ENCODE assay signal across 1 cellular context in the genomic region with DNA sequence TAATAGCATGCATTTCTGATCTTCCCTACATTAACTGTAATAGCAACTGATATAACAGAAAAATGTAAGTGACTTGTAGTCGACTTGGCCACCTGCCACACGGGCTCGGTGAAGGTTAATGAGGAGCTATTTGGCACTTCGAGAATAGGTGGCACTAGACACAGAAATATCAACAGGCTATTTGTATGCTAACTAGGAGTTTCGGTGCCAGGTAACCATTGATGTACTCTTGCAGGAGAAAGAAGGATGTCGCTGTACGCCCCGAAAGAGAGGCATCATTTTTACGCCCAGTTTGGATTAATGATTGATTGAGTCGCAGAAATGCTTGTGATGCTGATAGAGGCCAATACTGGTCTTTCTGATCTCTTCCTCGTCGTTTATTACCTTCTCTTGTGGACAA.
TF ChIP-seq lines count a peak whose summit lies in the region.

No MANE protein-coding gene starts in this region.

TF ChIP-seq in SK-N-SH, 30 proteins besides CTCF, POLR2A, EP300 and RAD21 (continued from another document):
- TF ChIP-seq NRF1 (IDR thresholded peaks at IDR 0.05; ENCODE audit: low read depth, low read length), result no peak
- TF ChIP-seq, protein P1, sequence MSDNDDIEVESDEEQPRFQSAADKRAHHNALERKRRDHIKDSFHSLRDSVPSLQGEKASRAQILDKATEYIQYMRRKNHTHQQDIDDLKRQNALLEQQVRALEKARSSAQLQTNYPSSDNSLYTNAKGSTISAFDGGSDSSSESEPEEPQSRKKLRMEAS (IDR thresholded peaks at IDR 0.05; ENCODE audit: low read depth), result no peak
- no peak for TF ChIP-seq SMC3 (IDR thresholded peaks at IDR 0.05; ENCODE audit: low read depth, low read length)
- TF ChIP-seq ELF1 (IDR thresholded peaks at IDR 0.05), result no peak
- TF ChIP-seq, protein P2, sequence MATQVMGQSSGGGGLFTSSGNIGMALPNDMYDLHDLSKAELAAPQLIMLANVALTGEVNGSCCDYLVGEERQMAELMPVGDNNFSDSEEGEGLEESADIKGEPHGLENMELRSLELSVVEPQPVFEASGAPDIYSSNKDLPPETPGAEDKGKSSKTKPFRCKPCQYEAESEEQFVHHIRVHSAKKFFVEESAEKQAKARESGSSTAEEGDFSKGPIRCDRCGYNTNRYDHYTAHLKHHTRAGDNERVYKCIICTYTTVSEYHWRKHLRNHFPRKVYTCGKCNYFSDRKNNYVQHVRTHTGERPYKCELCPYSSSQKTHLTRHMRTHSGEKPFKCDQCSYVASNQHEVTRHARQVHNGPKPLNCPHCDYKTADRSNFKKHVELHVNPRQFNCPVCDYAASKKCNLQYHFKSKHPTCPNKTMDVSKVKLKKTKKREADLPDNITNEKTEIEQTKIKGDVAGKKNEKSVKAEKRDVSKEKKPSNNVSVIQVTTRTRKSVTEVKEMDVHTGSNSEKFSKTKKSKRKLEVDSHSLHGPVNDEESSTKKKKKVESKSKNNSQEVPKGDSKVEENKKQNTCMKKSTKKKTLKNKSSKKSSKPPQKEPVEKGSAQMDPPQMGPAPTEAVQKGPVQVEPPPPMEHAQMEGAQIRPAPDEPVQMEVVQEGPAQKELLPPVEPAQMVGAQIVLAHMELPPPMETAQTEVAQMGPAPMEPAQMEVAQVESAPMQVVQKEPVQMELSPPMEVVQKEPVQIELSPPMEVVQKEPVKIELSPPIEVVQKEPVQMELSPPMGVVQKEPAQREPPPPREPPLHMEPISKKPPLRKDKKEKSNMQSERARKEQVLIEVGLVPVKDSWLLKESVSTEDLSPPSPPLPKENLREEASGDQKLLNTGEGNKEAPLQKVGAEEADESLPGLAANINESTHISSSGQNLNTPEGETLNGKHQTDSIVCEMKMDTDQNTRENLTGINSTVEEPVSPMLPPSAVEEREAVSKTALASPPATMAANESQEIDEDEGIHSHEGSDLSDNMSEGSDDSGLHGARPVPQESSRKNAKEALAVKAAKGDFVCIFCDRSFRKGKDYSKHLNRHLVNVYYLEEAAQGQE (IDR thresholded peaks at IDR 0.05; ENCODE audit: low read depth, low read length), result no peak
- TF ChIP-seq JUND (IDR thresholded peaks at IDR 0.05), result no peak
- TF ChIP-seq, protein P3, sequence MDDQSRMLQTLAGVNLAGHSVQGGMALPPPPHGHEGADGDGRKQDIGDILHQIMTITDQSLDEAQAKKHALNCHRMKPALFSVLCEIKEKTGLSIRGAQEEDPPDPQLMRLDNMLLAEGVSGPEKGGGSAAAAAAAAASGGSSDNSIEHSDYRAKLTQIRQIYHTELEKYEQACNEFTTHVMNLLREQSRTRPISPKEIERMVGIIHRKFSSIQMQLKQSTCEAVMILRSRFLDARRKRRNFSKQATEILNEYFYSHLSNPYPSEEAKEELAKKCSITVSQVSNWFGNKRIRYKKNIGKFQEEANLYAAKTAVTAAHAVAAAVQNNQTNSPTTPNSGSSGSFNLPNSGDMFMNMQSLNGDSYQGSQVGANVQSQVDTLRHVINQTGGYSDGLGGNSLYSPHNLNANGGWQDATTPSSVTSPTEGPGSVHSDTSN (IDR thresholded peaks at IDR 0.05), result no peak
